Comparison of ENCODE assay signal across 35 cellular contexts in genomic region chr3:4125576-4125975, GRCh38.
"Had no signal": no experiment of that assay in that cellular context is flagged by ENCODE, and none has a peak within 500 bp of the region (broad histone marks: within the 10 kb centered on the region; RNA-seq: fewer than 3 reads in every experiment).

No MANE protein-coding gene starts in this region.

- H3K27ac ChIP-seq: KMS-11 had no signal

- H3K9me3 ChIP-seq: MG63 had no signal

- H3K9ac ChIP-seq: KMS-11 had no signal

- DNase-seq: Karpas-422, Kasumi-1, MG63, MM.1S, MV-4-11, NCI-H1048, NCI-H1092, NCI-H1092 treated with DMSO at 0.1 percent for 48 hours, NCI-H1105, NCI-H1105 treated with DMSO at 0.1 percent for 48 hours, NCI-H1417, NCI-H1417 treated with DMSO at 0.1 percent for 48 hours, NCI-H1436, NCI-H1436 treated with DMSO at 0.1 percent for 48 hours, NCI-H146, NCI-H1694, NCI-H1694 treated with DMSO at 0.1 percent for 48 hours, NCI-H187, NCI-H187 treated with DMSO at 0.1 percent for 48 hours, NCI-H1930, NCI-H2029, NCI-H2029 treated with DMSO at 0.1 percent for 48 hours, NCI-H2081, NCI-H2081 treated with DMSO at 0.1 percent for 48 hours, NCI-H2107, NCI-H2171, NCI-H2171 treated with DMSO at 0.1 percent for 48 hours, NCI-H2227 treated with DMSO at 0.1 percent for 48 hours, NCI-H226, NCI-H345, NCI-H446, NCI-H446 treated with DMSO at 0.1 percent for 48 hours, NCI-H510A, NCI-H510A treated with DMSO at 0.1 percent for 48 hours had no signal

- H3K27me3 ChIP-seq: MG63 had no signal

- H3K4me3 ChIP-seq: MG63 had no signal

- H3K4me2 ChIP-seq: KMS-11 had no signal

- H3K36me3 ChIP-seq: MG63 had no signal
